In the genomic region with DNA sequence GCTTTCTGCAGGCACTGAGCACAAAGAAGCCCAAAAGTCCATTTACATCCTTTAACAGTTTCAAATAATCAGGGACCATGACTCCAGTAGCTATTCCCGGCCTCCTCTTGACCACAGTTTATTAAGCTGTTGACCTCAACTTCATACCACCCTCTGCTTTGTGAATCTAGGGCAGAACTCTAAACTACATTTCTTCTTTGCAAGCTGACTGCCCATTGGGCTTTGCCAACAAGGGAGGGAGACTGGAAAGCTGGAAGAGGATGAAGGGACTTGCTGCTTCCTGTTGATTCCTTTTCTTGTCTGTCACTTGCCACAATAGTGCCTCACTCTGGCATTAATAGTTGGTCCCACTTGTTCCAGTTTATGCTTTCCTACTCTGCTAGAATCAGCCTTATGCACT, we compare ENCODE assay signal across 1 cellular context.
TF ChIP-seq lines count a peak whose summit lies in the region.

No MANE protein-coding gene starts in this region.

TF ChIP-seq in GM12891, 5 proteins besides CTCF, POLR2A, EP300 and RAD21:
- TF ChIP-seq POU2F2 (IDR thresholded peaks at IDR 0.05; ENCODE audit: low read depth, low read length): no peak
